In the genomic region with DNA sequence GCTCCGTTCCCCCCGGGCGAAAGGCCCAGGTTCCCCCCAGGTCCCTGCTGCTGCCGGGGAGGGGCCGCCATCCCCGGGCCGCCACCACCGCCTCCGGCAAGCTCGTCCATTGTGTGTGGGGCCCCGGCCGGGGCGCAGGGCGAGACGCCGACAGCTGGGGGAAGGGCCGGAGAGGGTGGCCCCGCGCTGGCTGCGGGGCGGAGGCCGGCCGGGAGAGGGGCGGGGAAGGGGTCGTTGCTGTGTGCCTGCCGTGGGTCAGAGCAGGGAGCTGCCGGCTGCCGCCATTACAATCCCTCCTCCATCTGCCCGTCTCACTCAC, we compare ENCODE assay signal across 1 cellular context.
TF ChIP-seq lines count a peak whose summit lies in the region.

A gene with protein sequence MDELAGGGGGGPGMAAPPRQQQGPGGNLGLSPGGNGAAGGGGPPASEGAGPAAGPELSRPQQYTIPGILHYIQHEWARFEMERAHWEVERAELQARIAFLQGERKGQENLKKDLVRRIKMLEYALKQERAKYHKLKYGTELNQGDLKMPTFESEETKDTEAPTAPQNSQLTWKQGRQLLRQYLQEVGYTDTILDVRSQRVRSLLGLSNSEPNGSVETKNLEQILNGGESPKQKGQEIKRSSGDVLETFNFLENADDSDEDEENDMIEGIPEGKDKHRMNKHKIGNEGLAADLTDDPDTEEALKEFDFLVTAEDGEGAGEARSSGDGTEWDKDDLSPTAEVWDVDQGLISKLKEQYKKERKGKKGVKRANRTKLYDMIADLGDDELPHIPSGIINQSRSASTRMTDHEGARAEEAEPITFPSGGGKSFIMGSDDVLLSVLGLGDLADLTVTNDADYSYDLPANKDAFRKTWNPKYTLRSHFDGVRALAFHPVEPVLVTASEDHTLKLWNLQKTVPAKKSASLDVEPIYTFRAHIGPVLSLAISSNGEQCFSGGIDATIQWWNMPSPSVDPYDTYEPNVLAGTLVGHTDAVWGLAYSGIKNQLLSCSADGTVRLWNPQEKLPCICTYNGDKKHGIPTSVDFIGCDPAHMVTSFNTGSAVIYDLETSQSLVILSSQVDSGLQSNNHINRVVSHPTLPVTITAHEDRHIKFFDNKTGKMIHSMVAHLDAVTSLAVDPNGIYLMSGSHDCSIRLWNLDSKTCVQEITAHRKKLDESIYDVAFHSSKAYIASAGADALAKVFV (minus strand): TSS at position 304 of the 319 bp plus-strand sequence. CDS start 194 bp downstream, at position 110.

TF ChIP-seq in HepG2, 621 proteins besides CTCF, POLR2A, EP300 and RAD21 (continued from another document):
- TF ChIP-seq, protein P1, sequence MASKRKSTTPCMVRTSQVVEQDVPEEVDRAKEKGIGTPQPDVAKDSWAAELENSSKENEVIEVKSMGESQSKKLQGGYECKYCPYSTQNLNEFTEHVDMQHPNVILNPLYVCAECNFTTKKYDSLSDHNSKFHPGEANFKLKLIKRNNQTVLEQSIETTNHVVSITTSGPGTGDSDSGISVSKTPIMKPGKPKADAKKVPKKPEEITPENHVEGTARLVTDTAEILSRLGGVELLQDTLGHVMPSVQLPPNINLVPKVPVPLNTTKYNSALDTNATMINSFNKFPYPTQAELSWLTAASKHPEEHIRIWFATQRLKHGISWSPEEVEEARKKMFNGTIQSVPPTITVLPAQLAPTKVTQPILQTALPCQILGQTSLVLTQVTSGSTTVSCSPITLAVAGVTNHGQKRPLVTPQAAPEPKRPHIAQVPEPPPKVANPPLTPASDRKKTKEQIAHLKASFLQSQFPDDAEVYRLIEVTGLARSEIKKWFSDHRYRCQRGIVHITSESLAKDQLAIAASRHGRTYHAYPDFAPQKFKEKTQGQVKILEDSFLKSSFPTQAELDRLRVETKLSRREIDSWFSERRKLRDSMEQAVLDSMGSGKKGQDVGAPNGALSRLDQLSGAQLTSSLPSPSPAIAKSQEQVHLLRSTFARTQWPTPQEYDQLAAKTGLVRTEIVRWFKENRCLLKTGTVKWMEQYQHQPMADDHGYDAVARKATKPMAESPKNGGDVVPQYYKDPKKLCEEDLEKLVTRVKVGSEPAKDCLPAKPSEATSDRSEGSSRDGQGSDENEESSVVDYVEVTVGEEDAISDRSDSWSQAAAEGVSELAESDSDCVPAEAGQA (IDR thresholded peaks at IDR 0.05; ENCODE audit: low read depth) = no peak; the same call in 1 of the 2 replicates
- TF ChIP-seq, protein P1 (CRISPR knock-in tag; IDR thresholded peaks at IDR 0.05; ENCODE audit: borderline replicate concordance) = 0 out of 2 replicates have a peak, but pooled peaks have one; percentile 70
- peak; percentile 59 for TF ChIP-seq ZNF547 (CRISPR knock-in tag; IDR thresholded peaks at IDR 0.05)
- TF ChIP-seq ZNF160 (CRISPR knock-in tag; IDR thresholded peaks at IDR 0.05) = peak; percentile 34; the same call in 1 of the 2 replicates
- no peak for TF ChIP-seq BRCA1 (CRISPR knock-in tag; IDR thresholded peaks at IDR 0.05)
- peak; percentile 65; the same call in 1 of the 2 replicates for TF ChIP-seq ZNF563 (CRISPR knock-in tag; IDR thresholded peaks at IDR 0.05)
- TF ChIP-seq GPN1 (CRISPR knock-in tag; IDR thresholded peaks at IDR 0.05; ENCODE audit: borderline replicate concordance) = no peak
- TF ChIP-seq AHR (CRISPR knock-in tag; IDR thresholded peaks at IDR 0.05) = peak; percentile 37; the same call in 1 of the 2 replicates
